Comparison of ENCODE assay signal across 21 cellular contexts in genomic region chr2:210027608-210028007, GRCh38. TPM values are rescaled to one million over a fixed set of nuclear protein-coding genes. Genes with fewer than 3 reads are reported as not detected.
A peak's percentile ranks its signal among the peaks of the same experiment; 100 is the strongest.
DNase-seq lines count a peak whose midpoint lies in the region; ATAC-seq and TF ChIP-seq lines count a peak whose summit lies in the region.
"Had no signal": no experiment of that assay in that cellular context is flagged by ENCODE, and none has a peak within 500 bp of the region (broad histone marks: within the 10 kb centered on the region; RNA-seq: fewer than 3 reads in every experiment).

No MANE protein-coding gene starts in this region.

- TF ChIP-seq CTCF in MCF 10A (IDR thresholded peaks at IDR 0.05; ENCODE audit: unreplicated experiment) (no peak), breast epithelium (IDR thresholded peaks at IDR 0.05) (no peak), psoas muscle (IDR thresholded peaks at IDR 0.05) (no peak), HFFc6 (IDR thresholded peaks at IDR 0.05) (no peak)

- H3K4me3 Mint-ChIP-seq in MCF 10A (ENCODE audit: unreplicated experiment) (no peak overlapping the region), T-helper 17 cell (no peak overlapping the region), HFFc6 (no peak overlapping the region)
- H3K4me3 Mint-ChIP-seq: CD14-positive monocyte; CD4-positive, alpha-beta memory T cell; CD4-positive, CD25-positive, alpha-beta regulatory T cell; CD8-positive, alpha-beta memory T cell had no signal

- intact Hi-C loops in MCF 10A (cut with micrococcal nuclease) (no loop called here), breast epithelium (cut with DNase I; ENCODE audit: low total_unique reads) (no loop called here), psoas muscle (cut with DNase I) (no loop called here)

- H3K36me3 ChIP-seq in breast epithelium (no peaks in the 10 kb centered on the region), psoas muscle (ENCODE audit: insufficient read depth in 1 of 2, low read depth in 1 of 2) (peaks cover 0 to 66% of the 10 kb centered on the region in 2 donors)

- no peak for DNase-seq in MCF 10A (ENCODE audit: unreplicated experiment)
- DNase-seq in breast epithelium (ENCODE audit: low spot score in 2 of 2) = no peak
- no peak for DNase-seq in T-helper 17 cell
- no peak for DNase-seq in psoas muscle
- no peak for DNase-seq in HFFc6
- DNase-seq: 8988T; ACHN; BE2C; C1 segment of cervical spinal cord; CD4-positive, alpha-beta memory T cell; CD4-positive, CD25-positive, alpha-beta regulatory T cell; CD8-positive, alpha-beta memory T cell; COR-L47; DMS 273 treated with DMSO at 0.1 percent for 48 hours; DND-41; EL; GDM1 had no signal

- TF ChIP-seq POLR2A in breast epithelium (IDR thresholded peaks at IDR 0.05) = no peak

- no peak overlapping the region for H3K27ac ChIP-seq in breast epithelium
- H3K27ac ChIP-seq in psoas muscle = peak overlapping the region; percentile 64
- H3K27ac ChIP-seq: BLaER1 had no signal

- H3K4me3 ChIP-seq in breast epithelium (no peak overlapping the region), psoas muscle (no peak overlapping the region)
- H3K4me3 ChIP-seq: BLaER1, GM12878 had no signal

- H3K9me3 Mint-ChIP-seq in MCF 10A (ENCODE audit: unreplicated experiment) = no peaks in the 10 kb centered on the region
- H3K9me3 Mint-ChIP-seq in HFFc6 = no peaks in the 10 kb centered on the region
- H3K9me3 Mint-ChIP-seq: CD14-positive monocyte; CD4-positive, alpha-beta memory T cell; CD4-positive, CD25-positive, alpha-beta regulatory T cell; CD8-positive, alpha-beta memory T cell had no signal

- POLR2A ChIA-PET in MCF 10A (lab: Yijun Ruan, JAX) = no interaction called here

- BruUV-seq in MCF 10A (replicated peaks; lab: Mats Ljungman, UMichigan) = no TSS peak

- H3K36me3 Mint-ChIP-seq in MCF 10A (ENCODE audit: insufficient read depth, unreplicated experiment) = peaks cover 47% of the 10 kb centered on the region
- H3K36me3 Mint-ChIP-seq in T-helper 17 cell (ENCODE audit: low read depth) = peaks cover 2% of the 10 kb centered on the region
- H3K36me3 Mint-ChIP-seq in HFFc6 (ENCODE audit: low read depth) = peaks cover 13% of the 10 kb centered on the region

- H3K27ac Mint-ChIP-seq in MCF 10A (ENCODE audit: low read depth, unreplicated experiment) (peak overlapping the region; percentile 58), T-helper 17 cell (peak overlapping the region; percentile 67), HFFc6 (no peak overlapping the region)
- H3K27ac Mint-ChIP-seq: CD14-positive monocyte; CD4-positive, CD25-positive, alpha-beta regulatory T cell had no signal

- H3K4me1 ChIP-seq in breast epithelium (no peaks in the 10 kb centered on the region), psoas muscle (no peaks in the 10 kb centered on the region)
- H3K4me1 ChIP-seq: BE2C, BLaER1 had no signal

- ATAC-seq in T-helper 17 cell = no peak
- peak; percentile 65 to 89 (median 82) for ATAC-seq in psoas muscle
- no peak for ATAC-seq in HG02678 (IDR thresholded peaks at IDR 0.05; ENCODE audit: unreplicated experiment)
- ATAC-seq: GM12878 had no signal

- H3K4me1 Mint-ChIP-seq in MCF 10A (ENCODE audit: insufficient read depth, unreplicated experiment) (no peaks in the 10 kb centered on the region), T-helper 17 cell (peaks cover 2% of the 10 kb centered on the region), HFFc6 (ENCODE audit: low read depth) (no peaks in the 10 kb centered on the region)
- H3K4me1 Mint-ChIP-seq: CD14-positive monocyte; CD4-positive, alpha-beta memory T cell had no signal

- WGBS in psoas muscle, 3 donors = 49 to 63% (median 56%) methylated on average over 2 of the region's 2 CpGs

- H3K27me3 ChIP-seq in breast epithelium = no peaks in the 10 kb centered on the region
- no peaks in the 10 kb centered on the region for H3K27me3 ChIP-seq in psoas muscle (ENCODE audit: insufficient read depth in 3 of 3, low read length in 2 of 3)
- H3K27me3 ChIP-seq: BE2C, BLaER1 had no signal

- CTCF ChIA-PET in MCF 10A (lab: Yijun Ruan, JAX) = interaction anchor here (0.7 to 1.5 kb wide), 2 partner anchors 9 to 46 kb away, joined by 3 to 4 read pairs; no protein-coding TSS in a partner anchor

- no peaks in the 10 kb centered on the region for H3K27me3 Mint-ChIP-seq in MCF 10A (ENCODE audit: insufficient read depth, unreplicated experiment)
- no peaks in the 10 kb centered on the region for H3K27me3 Mint-ChIP-seq in T-helper 17 cell
- H3K27me3 Mint-ChIP-seq in HFFc6 (ENCODE audit: insufficient read depth) = no peaks in the 10 kb centered on the region; the same call in 1 of the 2 replicates
- H3K27me3 Mint-ChIP-seq: CD4-positive, alpha-beta memory T cell; CD4-positive, CD25-positive, alpha-beta regulatory T cell; CD8-positive, alpha-beta memory T cell had no signal

- no peaks in the 10 kb centered on the region for H3K9me3 ChIP-seq in breast epithelium
- no peaks in the 10 kb centered on the region for H3K9me3 ChIP-seq in T-helper 17 cell (ENCODE audit: control insufficient read depth, low read length, poor library complexity, severe bottlenecking)
- no peaks in the 10 kb centered on the region for H3K9me3 ChIP-seq in psoas muscle
- H3K9me3 ChIP-seq: BE2C, BLaER1 had no signal

RNA-seq across cellular contexts. Expression of gene RPE, which starts 25.2 kb away (rescaled TPM):
- total RNA-seq in MCF 10A (2022) = 90.6 and 92.1 TPM in 2 replicates
- 10 to 100 TPM; 48.8 to 68.2 (median 55.4) TPM for total RNA-seq in breast epithelium
- total RNA-seq in T-helper 17 cell = 10 to 100 TPM; 12.4 to 15.7 TPM
- 10 to 100 TPM; 12.4 to 23.3 (median 16.5) TPM for total RNA-seq in psoas muscle
- 10 to 100 TPM in 2 of 3 donors, 1 to 10 TPM in 1; 6.9 to 16.6 (median 14.2) TPM for polyA plus RNA-seq in psoas muscle
- 10 to 100 TPM; 58.9 to 70.9 (median 67.3) TPM for total RNA-seq in HFFc6 (2021; fragmentation: NEBNext Ultra II Directional; extraction: Animal tissue kit (Norgen Biotek cat#: 25700))

Comparison
In these comparisons a context has a peak if more than half of its experiments do, and no peak if none do; other contexts are left out.
1. ATAC-seq: peak in psoas muscle (4 of 4); none in T-helper 17 cell (single experiment) and HG02678 (single experiment).